8 cellular contexts compared by ENCODE assay signal in the genomic region with DNA sequence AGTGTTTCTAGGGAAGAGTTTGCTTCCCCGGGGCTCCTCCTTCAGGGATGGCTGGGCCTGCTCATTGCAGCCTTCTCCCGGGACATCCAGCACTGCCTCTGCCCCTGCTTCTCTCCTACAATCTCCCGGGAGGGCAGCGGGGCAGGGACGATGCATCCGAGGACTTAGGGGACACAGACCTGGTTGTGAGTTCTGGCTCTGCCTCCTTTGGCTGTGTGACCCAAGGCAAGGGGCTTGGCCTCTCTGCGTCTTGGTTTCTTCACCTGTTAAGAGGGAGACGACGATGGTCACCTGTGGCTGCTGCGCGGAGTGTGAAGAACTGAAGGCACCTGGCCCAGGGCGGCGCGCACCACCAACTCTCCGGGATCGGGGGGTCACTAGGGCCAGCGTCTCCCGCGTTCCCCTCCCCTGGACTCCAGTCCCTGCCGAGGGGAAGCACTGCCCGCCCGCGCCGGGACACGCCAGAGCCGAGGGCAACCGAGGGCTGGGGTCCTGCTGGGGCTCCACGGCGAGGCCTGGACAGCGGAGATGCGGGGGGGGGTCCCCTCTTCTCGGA. TPM values are rescaled to one million over a fixed set of nuclear protein-coding genes. Genes with fewer than 3 reads are reported as not detected.
A peak's percentile ranks its signal among the peaks of the same experiment; 100 is the strongest.
DNase-seq lines count a peak whose midpoint lies in the region; ATAC-seq and TF ChIP-seq lines count a peak whose summit lies in the region.

No MANE protein-coding gene starts in this region.

- H3K4me2 ChIP-seq in mammary epithelial cell (ENCODE audit: insufficient read depth, low read depth, low read length), result peak overlapping the region; percentile 71

- peak; percentile 25 for DNase-seq in AG20443 (ENCODE audit: low spot score)
- no peak for DNase-seq in mammary epithelial cell
- no peak for DNase-seq in memory B cell (ENCODE audit: low spot score in 2 of 2)
- DNase-seq in aorta, result peak in 1 of 2 donors; percentile 78
- DNase-seq in erythroblast (lab: John Stamatoyannopoulos, UW), result no peak

- H3K36me3 ChIP-seq in mammary epithelial cell (ENCODE audit: insufficient read depth, low read length), result no peaks in the 10 kb centered on the region
- no peaks in the 10 kb centered on the region for H3K36me3 ChIP-seq in aorta (ENCODE audit: control insufficient read depth in 1 of 2, insufficient read depth in 2 of 2, low read length in 1 of 2)

- peak overlapping the region; percentile 97 for H3K4me3 Mint-ChIP-seq in memory B cell

- H3K9me3 Mint-ChIP-seq in memory B cell, result no peaks in the 10 kb centered on the region

- TF ChIP-seq CTCF in mammary epithelial cell (conservative IDR thresholded peaks at IDR 0.05 in 1 of 2, IDR thresholded peaks at IDR 0.05 in 1 of 2; ENCODE audit: extremely low read depth in 1 of 2, insufficient read depth in 1 of 2, low read depth in 1 of 2, low read length in 2 of 2), result no peak

- in situ Hi-C loops in mammary epithelial cell (cut with MboI; ENCODE audit: low sequenced_read_pairs in 2 of 2), result no loop called here

- CTCF ChIA-PET in mammary epithelial cell (lab: Charles Lee; ENCODE audit: low non-redundant PET), result no interaction called here

- H3K4me3 ChIP-seq in mammary epithelial cell (replicated peaks in 1 of 3; ENCODE audit: insufficient read depth in 1 of 3, low read depth in 2 of 3, low read length in 3 of 3) (peak overlapping the region in 1 of 3 experiments; percentile 28), aorta (ENCODE audit: low read length in 2 of 2) (peak overlapping the region; percentile 44 to 45)

- peaks cover 4% of the 10 kb centered on the region for H3K4me1 ChIP-seq in mammary epithelial cell (ENCODE audit: insufficient read depth, low read length)
- H3K4me1 ChIP-seq in aorta (ENCODE audit: control insufficient read depth in 1 of 2, insufficient read depth in 2 of 2, low read length in 2 of 2), result no peaks in the 10 kb centered on the region

- peaks cover 40% of the 10 kb centered on the region for H3K36me3 Mint-ChIP-seq in memory B cell

- peak overlapping the region; percentile 27 for H2AFZ ChIP-seq in mammary epithelial cell (ENCODE audit: low read depth, low read length)

- H3K27me3 Mint-ChIP-seq in memory B cell, result no peaks in the 10 kb centered on the region

- H3K9ac ChIP-seq in mammary epithelial cell (ENCODE audit: insufficient read depth, low read length), result no peak overlapping the region

- H3K27ac Mint-ChIP-seq in memory B cell, result peak overlapping the region; percentile 82

- ATAC-seq in HG02798 (IDR thresholded peaks at IDR 0.05; ENCODE audit: poor library complexity, unreplicated experiment) (peak; percentile 5), memory B cell (ENCODE audit: low read depth) (no peak), aorta (ENCODE audit: low FRiP score) (peak; percentile 51), GM18909 (IDR thresholded peaks at IDR 0.05; ENCODE audit: poor library complexity, unreplicated experiment) (no peak), GM21367 (IDR thresholded peaks at IDR 0.05; ENCODE audit: unreplicated experiment) (no peak)

- no peak for TF ChIP-seq POLR2A in erythroblast (IDR thresholded peaks at IDR 0.05; ENCODE audit: low read length)

- intact Hi-C loops in mammary epithelial cell (cut with micrococcal nuclease), result no loop called here
- intact Hi-C loops in aorta (cut with DNase I), result no loop called here

- WGBS in mammary epithelial cell (ENCODE audit: low coverage, missing lambda C conversion rate), result 34% methylated on average over 13 of the region's 32 CpGs
- 7% methylated on average over 32 of the region's 32 CpGs for WGBS in aorta, 2 donors

- H3K9me3 ChIP-seq in mammary epithelial cell (replicated peaks; ENCODE audit: insufficient read depth, low read length) (no peaks in the 10 kb centered on the region), aorta (ENCODE audit: control insufficient read depth, low read length) (peaks cover 2% of the 10 kb centered on the region)

- no TSS peak for BruUV-seq in mammary epithelial cell (replicated peaks; lab: Mats Ljungman, UMichigan)

- peaks cover 54% of the 10 kb centered on the region for H3K4me1 Mint-ChIP-seq in memory B cell

- no peaks in the 10 kb centered on the region for H4K20me1 ChIP-seq in mammary epithelial cell (ENCODE audit: insufficient read depth, low read length)

- no peaks in the 10 kb centered on the region for H3K79me2 ChIP-seq in mammary epithelial cell (ENCODE audit: insufficient read depth, low read length)

- dilution Hi-C loops in mammary epithelial cell (cut with HindIII; ENCODE audit: low sequenced_read_pairs), result no loop called here

- H3K27ac ChIP-seq in mammary epithelial cell (ENCODE audit: insufficient read depth, low read depth, low read length) (no peak overlapping the region), aorta (ENCODE audit: low read depth in 1 of 2, low read length in 2 of 2) (no peak overlapping the region)

- H3K27me3 ChIP-seq in mammary epithelial cell (ENCODE audit: insufficient read depth, low read length) (peaks cover 25% of the 10 kb centered on the region), aorta (ENCODE audit: control insufficient read depth in 1 of 2, insufficient read depth in 2 of 2, low read length in 1 of 2) (no peaks in the 10 kb centered on the region)

RNA-seq across cellular contexts. Expression of a gene that starts 0.4 kb away (rescaled TPM):
- total RNA-seq in mammary epithelial cell, result under 1 TPM in 1 of 2 donors, not detected in 1; 0.33 TPM
- polyA plus RNA-seq in mammary epithelial cell, result not detected
- polyA minus RNA-seq in mammary epithelial cell, result not detected
- 10 to 100 TPM in 1 of 2 donors, 1 to 10 TPM in 1; 4.1 to 10.1 TPM for total RNA-seq in aorta
- polyA plus RNA-seq in aorta, result 1 to 10 TPM; 6.0 to 8.6 TPM

RNA-seq across cellular contexts. Expression of a gene that starts 54.2 kb away (rescaled TPM):
- total RNA-seq in mammary epithelial cell (100 to 1,000 TPM in 1 of 2 donors, 10 to 100 TPM in 1; 91.0 to 116 TPM), aorta (10 to 100 TPM; 73.8 to 85.8 TPM)
- polyA plus RNA-seq in mammary epithelial cell (80.4 TPM), aorta (100 to 1,000 TPM in 1 of 2 donors, 10 to 100 TPM in 1; 84.4 to 178 TPM)
- 76.0 TPM for polyA minus RNA-seq in mammary epithelial cell

Comparison
In these comparisons a context has a peak if more than half of its experiments do, and no peak if none do; other contexts are left out.
1. ATAC-seq: peak in HG02798 (single experiment) and aorta (single experiment); none in memory B cell (single experiment), GM18909 (single experiment) and GM21367 (single experiment).